8 cellular contexts compared by ENCODE assay signal in genomic region chr17:59290146-59290998, GRCh38. TPM values are rescaled to one million over a fixed set of nuclear protein-coding genes. Genes with fewer than 3 reads are reported as not detected.
DNase-seq lines count a peak whose midpoint lies in the region; ATAC-seq, FAIRE-seq and TF ChIP-seq lines count a peak whose summit lies in the region.
"Not testable (repeated sequence)": the region's sequence is repeated elsewhere in the genome, so short reads cannot be mapped to it uniquely, and the experiment has no call there.

No MANE protein-coding gene starts in this region.

- H3K4me2 ChIP-seq in DOHH2 (ENCODE audit: low read length), result peak overlapping the region; percentile 19; the same call in 1 of the 2 replicates
- not testable (repeated sequence) for H3K4me2 ChIP-seq in Loucy (ENCODE audit: low read depth, low read length, poor library complexity, severe bottlenecking); GM12878 (ENCODE audit: control insufficient read depth, insufficient read depth)

- TF ChIP-seq RAD21 in GM12878 (IDR thresholded peaks at IDR 0.05; ENCODE audit: insufficient read depth, low read depth, low read length), result not testable (repeated sequence)

- not testable (repeated sequence) for FAIRE-seq in GM12878 (lab: Jason Lieb, UNC)

- DNase-seq in NCI-H510A (lab: John Stamatoyannopoulos, UW), result peak; percentile 30
- peak; percentile 98 for DNase-seq in OCI-M1 (lab: John Stamatoyannopoulos, UW)
- not testable (repeated sequence) for DNase-seq in GM12878 (ENCODE audit: low read depth, low spot score); upper lobe of right lung
- DNase-seq in mucosa of descending colon, result peak in 2 of 3 donors; percentile 48 to 63

- not testable (repeated sequence) for ATAC-seq in GM12878
- ATAC-seq in mucosa of descending colon (peak; percentile 70), upper lobe of right lung (peak; percentile 66)

- not testable (repeated sequence) for H3K9ac ChIP-seq in Loucy (ENCODE audit: low read depth, low read length, poor library complexity, severe bottlenecking); GM12878 (ENCODE audit: control insufficient read depth, insufficient read depth, low read length)
- peak overlapping the region; percentile 41; the same call in 1 of the 2 replicates for H3K9ac ChIP-seq in iPS-20b (ENCODE audit: low read depth, low read length)

- not testable (repeated sequence) for TF ChIP-seq POLR2A in GM12878 (IDR thresholded peaks at IDR 0.05; ENCODE audit: low read depth, low read length)

- not testable (repeated sequence) for TF ChIP-seq EP300 in GM12878 (IDR thresholded peaks at IDR 0.05; ENCODE audit: borderline replicate concordance in 1 of 2, control insufficient read depth in 1 of 2, low read depth in 2 of 2, low read length in 2 of 2)

- not testable (repeated sequence) for H3F3A ChIP-seq in DOHH2 (ENCODE audit: control insufficient read depth, insufficient read depth); Loucy (ENCODE audit: low read depth)

- H3K27ac ChIP-seq in DOHH2 (ENCODE audit: low read depth, low read length); GM12878 (ENCODE audit: control insufficient read depth, insufficient read depth); iPS-20b (ENCODE audit: low read length): not testable (repeated sequence)
- H3K27ac ChIP-seq in upper lobe of right lung, result peak overlapping the region; percentile 58

- RAD21 ChIA-PET in GM12878 (lab: Charles Lee; ENCODE audit: unreplicated experiment), result not testable (repeated sequence)

- intact Hi-C loops in GM12878 (cut with micrococcal nuclease; ENCODE audit: unreplicated experiment); mucosa of descending colon (cut with DNase I, micrococcal nuclease); upper lobe of right lung (cut with DNase I): not testable (repeated sequence)

- not testable (repeated sequence) for H3K27me3 ChIP-seq in DOHH2 (ENCODE audit: control insufficient read depth, low read length); Loucy (ENCODE audit: insufficient read depth, low read length, poor library complexity, severe bottlenecking); GM12878 (replicated peaks in 1 of 2; ENCODE audit: control insufficient read depth in 2 of 2, insufficient read depth in 2 of 2, low read length in 1 of 2); iPS-20b (ENCODE audit: insufficient read depth, low read length); upper lobe of right lung

- 28% methylated on average over 13 of the region's 13 CpGs for WGBS in GM12878 (ENCODE audit: insufficient coverage, insufficient replicate concordance, low lambda C conversion rate, missing lambda C conversion rate)

- not testable (repeated sequence) for H4K20me1 ChIP-seq in DOHH2 (ENCODE audit: control insufficient read depth, insufficient read depth, low read depth, low read length); Loucy (ENCODE audit: insufficient read depth, low read length, poor library complexity, severe bottlenecking); GM12878 (ENCODE audit: control insufficient read depth, insufficient read depth)

- POLR2A ChIA-PET in GM12878 (lab: Charles Lee), result not testable (repeated sequence)

- peak overlapping the region; percentile 33; the same call in 1 of the 2 replicates for H2AFZ ChIP-seq in Loucy (ENCODE audit: low read length)
- peak overlapping the region; percentile 51; the same call in 1 of the 2 replicates for H2AFZ ChIP-seq in GM12878 (ENCODE audit: control insufficient read depth, low read depth, low read length)

- BruUV-seq in GM12878 (replicated peaks; lab: Mats Ljungman, UMichigan), result not testable (repeated sequence)

- SMC1A ChIA-PET in GM12878 (lab: Charles Lee; ENCODE audit: uncharacterized antibody, unreplicated experiment), result not testable (repeated sequence)

- H3K4me1 ChIP-seq in DOHH2 (ENCODE audit: control insufficient read depth, low read length) (peaks cover 19% of the 10 kb centered on the region), iPS-20b (ENCODE audit: insufficient read depth, low read length) (peaks cover 13% of the 10 kb centered on the region), mucosa of descending colon (ENCODE audit: low read depth) (peaks cover 12% of the 10 kb centered on the region)
- H3K4me1 ChIP-seq in Loucy (ENCODE audit: insufficient read depth, low read length, poor library complexity, severe bottlenecking); GM12878 (ENCODE audit: control insufficient read depth, insufficient read depth, low read length); upper lobe of right lung: not testable (repeated sequence)

- H3K79me2 ChIP-seq in DOHH2 (ENCODE audit: control insufficient read depth, low read length); Loucy (ENCODE audit: insufficient read depth, low read length); GM12878 (ENCODE audit: control insufficient read depth, insufficient read depth, low read length): not testable (repeated sequence)

- in situ Hi-C loops in GM12878 (cut with MboI), result not testable (repeated sequence)

- not testable (repeated sequence) for H3K9me3 ChIP-seq in DOHH2 (ENCODE audit: control insufficient read depth, insufficient read depth, low read length); Loucy (ENCODE audit: insufficient read depth, low read depth, low read length); GM12878 (replicated peaks; ENCODE audit: control insufficient read depth, insufficient read depth, low read length); iPS-20b (ENCODE audit: insufficient read depth, low read depth, low read length); mucosa of descending colon; upper lobe of right lung

- TF ChIP-seq CTCF in DOHH2 (IDR thresholded peaks at IDR 0.05; ENCODE audit: low read depth, low read length, poor library complexity, severe bottlenecking); Loucy (conservative IDR thresholded peaks at IDR 0.05; ENCODE audit: low read length); GM12878 (IDR thresholded peaks at IDR 0.05 in 2 of 3, conservative IDR thresholded peaks at IDR 0.05 in 1 of 3; ENCODE audit: control insufficient read depth in 2 of 3, extremely low read depth in 1 of 3, insufficient read depth in 1 of 3, low read depth in 3 of 3, low read length in 3 of 3); mucosa of descending colon (IDR thresholded peaks at IDR 0.05); upper lobe of right lung (IDR thresholded peaks at IDR 0.05): not testable (repeated sequence)

- not testable (repeated sequence) for H3K36me3 ChIP-seq in DOHH2 (ENCODE audit: control insufficient read depth, low read length); Loucy (ENCODE audit: insufficient read depth, low read length); GM12878 (ENCODE audit: control insufficient read depth in 2 of 2, insufficient read depth in 2 of 2, low read length in 1 of 2); iPS-20b (ENCODE audit: insufficient read depth, low read depth, low read length); mucosa of descending colon (ENCODE audit: low read depth); upper lobe of right lung

- H3K4me3 ChIP-seq in DOHH2 (ENCODE audit: low read length); Loucy (ENCODE audit: low read length, poor library complexity, severe bottlenecking); GM12878; mucosa of descending colon; upper lobe of right lung: not testable (repeated sequence)
- H3K4me3 ChIP-seq in iPS-20b (ENCODE audit: low read length), result peak overlapping the region; percentile 47

- CTCF ChIA-PET in GM12878 (lab: Yijun Ruan, JAX), result not testable (repeated sequence)

- H3K9me2 ChIP-seq in DOHH2 (replicated peaks; ENCODE audit: control insufficient read depth, low read length); Loucy (replicated peaks; ENCODE audit: low read depth, low read length): not testable (repeated sequence)

RNA-seq across cellular contexts. Expression of gene YPEL2, which starts 41.1 kb away (rescaled TPM):
- total RNA-seq in GM12878 (2013; cell fraction: nucleolus; rRNA removed), result 23.6 and 27.1 TPM in 2 replicates
- total RNA-seq in GM12878 (2014; rRNA removed) (0.45 and 0.71 TPM in 2 replicates), GM12878 (2014; rRNA removed; fragmentation: Illumina TruSeq; extraction: Trizol) (0.63 and 0.64 TPM in 2 replicates), GM12878 (2021) (0.69 and 0.92 TPM in 2 replicates), mucosa of descending colon (10 to 100 TPM; 29.6 to 33.8 (median 32.8) TPM), upper lobe of right lung (19.6 TPM)
- 1.5 TPM for polyA plus RNA-seq in GM12878 (2011; ENCODE audit: low read depth)
- polyA plus RNA-seq in GM12878 (2011; rRNA removed) (8.1 and 8.3 TPM in 2 replicates), GM12878 (2014; fragmentation: Illumina TruSeq; extraction: Trizol) (0.55 and 0.76 TPM in 2 replicates), GM12878 (2014; fragmentation: Nextera tagmentation; extraction: Ambion mirVana) (under 1 TPM; 0.11 to 0.18 TPM), GM12878 (2014; rRNA removed) (0.41 and 0.47 TPM in 2 replicates), GM12878 (2016; fragmentation: Nextera tagmentation; extraction: Ambion mirVana) (under 1 TPM; 0.15 to 0.51 TPM)
- polyA plus RNA-seq in GM12878 (2011; cell fraction: cytosol; rRNA removed), result 4.7 and 6.4 TPM in 2 replicates
- polyA plus RNA-seq in GM12878 (2011; cell fraction: nucleus; rRNA removed), result 4.7 and 7.8 TPM in 2 replicates
- polyA plus RNA-seq in GM12878 (2012), result 2.3 and 2.6 TPM in 2 replicates
- polyA minus RNA-seq in GM12878 (2011; rRNA and poly(A)+ RNA removed), result 7.1 and 12.7 TPM in 2 replicates
- 2.5 and 3.2 TPM in 2 replicates for polyA minus RNA-seq in GM12878 (2011; cell fraction: cytosol; rRNA and poly(A)+ RNA removed)
- polyA minus RNA-seq in GM12878 (2011; cell fraction: nucleus; rRNA and poly(A)+ RNA removed), result 5.4 and 5.7 TPM in 2 replicates
